Comparison of ENCODE assay signal across 28 cellular contexts in genomic region chrX:45888518-45888917, GRCh38.
"Had no signal": no experiment of that assay in that cellular context is flagged by ENCODE, and none has a peak within 500 bp of the region (broad histone marks: within the 10 kb centered on the region; RNA-seq: fewer than 3 reads in every experiment).

No MANE protein-coding gene starts in this region.

- H3K4me2 ChIP-seq: hepatocyte had no signal

- DNase-seq: activated CD8-positive, alpha-beta memory T cell treated with anti-CD3 and anti-CD28 coated beads, Interleukin-2, amount 50 U/mL, for 48 hours; activated naive CD4-positive, alpha-beta T cell; activated T-cell treated with anti-CD3 and anti-CD28 coated beads, Interleukin-2, amount 50 U/mL, for 4 hours; adrenal gland; brain microvascular endothelial cell; caudate nucleus; dorsolateral prefrontal cortex; effector memory CD8-positive, alpha-beta T cell; esophagus squamous epithelium; foreskin melanocyte; glutamatergic neuron; immature natural killer cell; left ventricle myocardium inferior; mammary epithelial cell; midbrain; pancreas; psoas muscle; right cardiac atrium; stimulated activated CD4-positive, alpha-beta T cell treated with anti-CD3 and anti-CD28 coated beads, Interleukin-12 subunit alpha, Interleukin-12 subunit beta, amount 100 ng/mL, for 4 hours; substantia nigra; T1000; thyroid gland; upper lobe of right lung had no signal

- H2AFZ ChIP-seq: hepatocyte had no signal

- H3K9me3 ChIP-seq: adrenal gland, ascending aorta, esophagus squamous epithelium, left ventricle myocardium inferior, neutrophil, pancreas, psoas muscle, thyroid gland, upper lobe of right lung had no signal

- H3K79me2 ChIP-seq: hepatocyte had no signal

- H3K4me1 ChIP-seq: adrenal gland, ascending aorta, esophagus squamous epithelium, left ventricle myocardium inferior, pancreas, psoas muscle, thyroid gland, upper lobe of right lung had no signal

- H3K36me3 ChIP-seq: adrenal gland, ascending aorta, brain microvascular endothelial cell, esophagus squamous epithelium, left ventricle myocardium inferior, neutrophil, pancreas, thyroid gland, upper lobe of right lung had no signal

- H3K4me3 ChIP-seq: adrenal gland, ascending aorta, dorsolateral prefrontal cortex, esophagus squamous epithelium, hepatocyte, left ventricle myocardium inferior, pancreas, psoas muscle, thyroid gland, upper lobe of right lung had no signal

- H3K27ac ChIP-seq: adrenal gland, ascending aorta, brain microvascular endothelial cell, dorsolateral prefrontal cortex, esophagus squamous epithelium, hepatocyte, left ventricle myocardium inferior, neutrophil, pancreas, psoas muscle, thyroid gland, upper lobe of right lung had no signal

- H3K27me3 ChIP-seq: adrenal gland, ascending aorta, brain microvascular endothelial cell, esophagus squamous epithelium, hepatocyte, neutrophil, pancreas, thyroid gland, upper lobe of right lung had no signal

- ATAC-seq: activated T-cell treated with anti-CD3 and anti-CD28 coated beads, Interleukin-2, amount 50 U/mL, for 4 hours; effector memory CD8-positive, alpha-beta T cell; natural killer cell treated with Interleukin-12 subunit alpha and Interleukin-12 subunit beta and Interleukin-15 and Interleukin-18, amount 100 ng/mL, for 72 hours; psoas muscle; right cardiac atrium; upper lobe of right lung; WTC11 had no signal
